Comparison of ENCODE assay signal across 8 cellular contexts in the genomic region with DNA sequence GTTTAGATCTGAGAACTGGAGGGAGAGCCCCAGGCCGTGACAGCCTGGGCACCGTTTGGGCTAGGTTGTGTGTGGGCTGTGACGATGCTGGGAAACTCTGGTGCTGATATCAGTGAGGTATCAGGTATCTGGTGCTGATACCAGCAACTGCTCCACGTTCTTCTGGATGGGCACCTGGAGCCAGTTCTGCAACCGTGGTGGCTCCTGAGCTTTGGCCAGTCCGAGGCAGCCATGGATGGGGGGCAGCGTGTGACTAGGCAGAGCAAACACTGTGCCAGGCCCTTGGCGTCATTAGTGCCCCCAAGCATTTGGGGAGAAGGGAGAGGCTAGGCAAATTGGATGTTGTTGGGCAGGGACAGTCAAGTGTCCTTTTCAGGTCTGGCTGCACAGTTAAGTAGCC. TPM values are rescaled to one million over a fixed set of nuclear protein-coding genes. Genes with fewer than 3 reads are reported as not detected.
A peak's percentile ranks its signal among the peaks of the same experiment; 100 is the strongest.
DNase-seq lines count a peak whose midpoint lies in the region; ATAC-seq and TF ChIP-seq lines count a peak whose summit lies in the region.

No MANE protein-coding gene starts in this region.

- CTCF ChIA-PET in RWPE1 (lab: Yijun Ruan, JAX), result interaction anchor here (1.4 kb wide), 1 partner anchor 91 kb away, joined by 6 read pairs; no protein-coding TSS in a partner anchor

- no peaks in the 10 kb centered on the region for H3K9me3 ChIP-seq in esophagus (ENCODE audit: control insufficient read depth in 2 of 2, insufficient read depth in 1 of 2, low read depth in 1 of 2, low read length in 1 of 2)

- no peak for DNase-seq in GM12865 (ENCODE audit: low read depth)
- no peak for DNase-seq in RWPE1 (ENCODE audit: low spot score)
- DNase-seq in progenitor cell of endocrine pancreas (ENCODE audit: low spot score, unreplicated experiment), result no peak
- DNase-seq in left lobe of liver (ENCODE audit: low spot score), result no peak
- DNase-seq in COLO829 (ENCODE audit: low spot score), result no peak
- no peak for DNase-seq in Ammon's horn (ENCODE audit: low spot score)

- POLR2A ChIA-PET in RWPE1 (lab: Yijun Ruan, JAX; ENCODE audit: low non-redundant PET), result no interaction called here

- peaks cover 18% of the 10 kb centered on the region for H3K4me1 Mint-ChIP-seq in progenitor cell of endocrine pancreas (ENCODE audit: low read depth)

- no peaks in the 10 kb centered on the region for H3K27me3 Mint-ChIP-seq in progenitor cell of endocrine pancreas

- no peaks in the 10 kb centered on the region for H3K36me3 Mint-ChIP-seq in progenitor cell of endocrine pancreas (ENCODE audit: insufficient read depth)

- ATAC-seq in left lobe of liver (no peak), HG03108 (IDR thresholded peaks at IDR 0.05; ENCODE audit: unreplicated experiment) (no peak)

- no peaks in the 10 kb centered on the region for H3K27me3 ChIP-seq in esophagus (ENCODE audit: control insufficient read depth in 1 of 2, insufficient read depth in 2 of 2, low read length in 2 of 2)

- peaks cover 0 to 3% of the 10 kb centered on the region in 2 donors for H3K36me3 ChIP-seq in esophagus (ENCODE audit: control insufficient read depth in 2 of 2, insufficient read depth in 2 of 2, low read length in 1 of 2)

- H3K4me3 ChIP-seq in GM12865 (ENCODE audit: low read depth, low read length), result peak overlapping the region; percentile 58
- H3K4me3 ChIP-seq in esophagus (ENCODE audit: low read depth in 1 of 2, low read length in 2 of 2), result peak overlapping the region; percentile 68 to 73

- TF ChIP-seq CTCF in GM12865 (IDR thresholded peaks at IDR 0.05; ENCODE audit: insufficient read depth, low read depth, low read length, missing control alignments) (no peak), RWPE1 (conservative IDR thresholded peaks at IDR 0.05; ENCODE audit: low read depth) (no peak), progenitor cell of endocrine pancreas (IDR thresholded peaks at IDR 0.05; ENCODE audit: unreplicated experiment) (no peak)

- peaks cover 13% of the 10 kb centered on the region for H3K9me3 Mint-ChIP-seq in progenitor cell of endocrine pancreas (ENCODE audit: low read depth)

- H3K27ac Mint-ChIP-seq in progenitor cell of endocrine pancreas, result peak overlapping the region; percentile 58

- peak overlapping the region; percentile 80 for H3K4me3 Mint-ChIP-seq in progenitor cell of endocrine pancreas (ENCODE audit: low read depth)

- WGBS in esophagus, 2 donors, result 37 to 43% methylated on average over 8 of the region's 8 CpGs

- peaks cover 17 to 30% of the 10 kb centered on the region in 2 donors for H3K4me1 ChIP-seq in esophagus (ENCODE audit: control insufficient read depth in 2 of 2, insufficient read depth in 2 of 2, low read length in 1 of 2)

- H3K27ac ChIP-seq in RWPE1 (peak overlapping the region; percentile 78), esophagus (ENCODE audit: low read depth in 2 of 2, low read length in 1 of 2) (peak overlapping the region in 1 of 2 donors; percentile 69)

RNA-seq across cellular contexts. Expression of a gene that starts 57.9 kb away (rescaled TPM):
- polyA plus RNA-seq in esophagus, result 1 to 10 TPM; 2.6 to 2.9 TPM
- total RNA-seq in progenitor cell of endocrine pancreas (14.8 and 16.1 TPM in 2 replicates), left lobe of liver (18.9 TPM)
